In the genomic region with DNA sequence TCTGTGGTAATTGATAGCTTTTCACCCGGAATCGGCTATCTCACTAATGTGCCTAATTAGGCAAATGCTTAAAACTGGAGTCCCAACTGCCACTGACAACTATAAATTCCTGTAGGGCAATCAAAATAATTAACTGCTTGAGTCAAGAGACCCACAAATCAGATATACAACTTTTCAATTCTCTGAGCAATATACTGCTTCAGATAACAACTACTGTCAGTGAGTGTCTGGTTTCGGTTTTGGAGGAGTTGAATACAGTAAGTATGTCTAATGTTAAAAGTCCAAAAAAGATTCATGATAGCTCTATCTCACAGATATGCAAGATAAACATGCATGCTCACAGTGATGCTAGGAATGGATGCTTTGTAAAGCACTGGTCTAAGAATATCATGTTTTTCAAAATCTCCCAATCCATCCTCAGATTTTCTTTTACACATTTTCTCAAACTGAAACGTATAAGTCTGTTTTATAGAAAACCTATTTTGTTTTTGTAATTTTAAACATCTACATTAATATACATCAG, we compare ENCODE assay signal across 27 cellular contexts.
DNase-seq lines count a peak whose midpoint lies in the region; ATAC-seq and TF ChIP-seq lines count a peak whose summit lies in the region.
"Had no signal": no experiment of that assay in that cellular context is flagged by ENCODE, and none has a peak within 500 bp of the region (broad histone marks: within the 10 kb centered on the region; RNA-seq: fewer than 3 reads in every experiment).

No MANE protein-coding gene starts in this region.

- H3K27ac ChIP-seq in MM.1S (ENCODE audit: low read length), result no peak overlapping the region
- H3K27ac ChIP-seq: A549, SJSA1 had no signal

- DNase-seq in DMS 273 treated with DMSO at 0.1 percent for 48 hours (lab: John Stamatoyannopoulos, UW), result peak; percentile 17
- peak; percentile 21 for DNase-seq in adipocyte (ENCODE audit: low read depth)
- peak; percentile 10 for DNase-seq in fibroblast of peridontal ligament (ENCODE audit: extremely low read depth)
- peak; percentile 37 for DNase-seq in retina
- DNase-seq in putamen (ENCODE audit: low spot score), result no peak
- no peak for DNase-seq in MM.1S
- DNase-seq: CD4-positive, alpha-beta memory T cell; COR-L47; DMS79; EL; GDM1; H9; KBM-7; NCI-H1105 treated with DMSO at 0.1 percent for 48 hours; NCI-H2081; NCI-H2171; NCI-H345; NCI-H524 treated with DMSO at 0.1 percent for 48 hours; NCI-H774; NK-92 treated with Interleukin-12 subunit alpha and Interleukin-12 subunit beta, amount 100 ng/mL, for 24 hours; Right ventricle myocardium superior; RPMI8226 had no signal

- H3K4me1 ChIP-seq in adipocyte (ENCODE audit: control insufficient read depth, insufficient read depth, low read length), result no peaks in the 10 kb centered on the region
- no peaks in the 10 kb centered on the region for H3K4me1 ChIP-seq in MM.1S (ENCODE audit: low read length)
- H3K4me1 ChIP-seq: A549, SJSA1 had no signal

- no peaks in the 10 kb centered on the region for H3K79me2 ChIP-seq in MM.1S (ENCODE audit: low read length)

- no peaks in the 10 kb centered on the region for H4K20me1 ChIP-seq in MM.1S (ENCODE audit: insufficient read depth, low read length)

- no peaks in the 10 kb centered on the region for H3K9me2 ChIP-seq in MM.1S (replicated peaks; ENCODE audit: insufficient read depth, low read length)

- ATAC-seq in HG02870 (IDR thresholded peaks at IDR 0.05; ENCODE audit: unreplicated experiment), result no peak
- ATAC-seq: A549, GM12878, GM23338 had no signal

- no peak overlapping the region for H3K4me2 ChIP-seq in MM.1S (ENCODE audit: low read depth, low read length)
- H3K4me2 ChIP-seq: A549, GM23338 had no signal

- H3K9ac ChIP-seq in adipocyte (ENCODE audit: low read length) (no peak overlapping the region), MM.1S (ENCODE audit: low read length) (no peak overlapping the region)

- H2AFZ ChIP-seq in MM.1S (ENCODE audit: low read length), result no peak overlapping the region
- H2AFZ ChIP-seq: GM23338 had no signal

- H3K27me3 ChIP-seq in adipocyte (replicated peaks; ENCODE audit: control insufficient read depth, insufficient read depth, low read length), result no peaks in the 10 kb centered on the region
- no peaks in the 10 kb centered on the region for H3K27me3 ChIP-seq in MM.1S (replicated peaks; ENCODE audit: insufficient read depth, low read length)
- H3K27me3 ChIP-seq: SJSA1 had no signal

- TF ChIP-seq CTCF in MM.1S (IDR thresholded peaks at IDR 0.05; ENCODE audit: low read length), result no peak

- H3K36me3 ChIP-seq in adipocyte (ENCODE audit: control insufficient read depth, insufficient read depth, low read length, severe bottlenecking) (no peaks in the 10 kb centered on the region), MM.1S (replicated peaks; ENCODE audit: insufficient read depth, low read length) (no peaks in the 10 kb centered on the region)
- H3K36me3 ChIP-seq: SJSA1 had no signal

- H3K9me3 ChIP-seq in adipocyte (ENCODE audit: control insufficient read depth, low read length) (no peaks in the 10 kb centered on the region), MM.1S (replicated peaks; ENCODE audit: insufficient read depth, low read length) (no peaks in the 10 kb centered on the region)
- H3K9me3 ChIP-seq: A549, SJSA1 had no signal

- H3F3A ChIP-seq in MM.1S (ENCODE audit: insufficient read depth, low read length), result no peaks in the 10 kb centered on the region

- H3K4me3 ChIP-seq in adipocyte (ENCODE audit: low read length) (no peak overlapping the region), MM.1S (ENCODE audit: low read length) (no peak overlapping the region)
- H3K4me3 ChIP-seq: A549, GM12878, GM23338, SJSA1 had no signal

Comparison
In these comparisons a context has a peak if more than half of its experiments do, and no peak if none do; other contexts are left out.
1. DNase-seq: peak in DMS 273 treated with DMSO at 0.1 percent for 48 hours (single experiment), adipocyte (single experiment), fibroblast of peridontal ligament (single experiment) and retina (single experiment); none in putamen (single experiment) and MM.1S (single experiment).